In genomic region chr15:68277131-68277604, GRCh38 we compare ENCODE assay signal across 8 cellular contexts. TPM values are rescaled to one million over a fixed set of nuclear protein-coding genes. Genes with fewer than 3 reads are reported as not detected.
DNase-seq lines count a peak whose midpoint lies in the region; ATAC-seq, FAIRE-seq and TF ChIP-seq lines count a peak whose summit lies in the region.

No MANE protein-coding gene starts in this region.

- H3K4me2 ChIP-seq in astrocyte (ENCODE audit: low read length) (peak overlapping the region; percentile 88), skeletal muscle satellite cell (ENCODE audit: low read length) (peak overlapping the region; percentile 89)

- POLR2A ChIA-PET in CD8-positive, alpha-beta T cell (lab: Charles Lee): interaction anchor here (0.6 to 2.6 kb wide), 20 partner anchors 12 to 756 kb away, joined by 3 to 26 read pairs (median 6); partner anchors contain the start of genes C15orf61, CLN6, MAP2K5 and PIAS1

- H3K4me1 ChIP-seq in CD8-positive, alpha-beta T cell (ENCODE audit: insufficient read depth, low read length): peaks cover 43% of the 10 kb centered on the region
- H3K4me1 ChIP-seq in astrocyte (ENCODE audit: insufficient read depth, low read length): peaks cover 45% of the 10 kb centered on the region
- H3K4me1 ChIP-seq in iPS-20b (ENCODE audit: insufficient read depth, low read length): peaks cover 30% of the 10 kb centered on the region
- peaks cover 50% of the 10 kb centered on the region for H3K4me1 ChIP-seq in skeletal muscle satellite cell (ENCODE audit: control insufficient read depth, insufficient read depth, low read length)

- peak overlapping the region; percentile 96 for H2AFZ ChIP-seq in astrocyte (ENCODE audit: low read depth, low read length)

- H4K20me1 ChIP-seq in astrocyte (ENCODE audit: insufficient read depth, low read length): peaks cover 39% of the 10 kb centered on the region

- intact Hi-C loops in CD8-positive, alpha-beta T cell (cut with DNase I, micrococcal nuclease): loop anchor here (1.0 to 10.0 kb wide), 11 partner anchors 48 to 1775 kb away; partner anchors contain the start of genes MAP2K5 (in 2 of the 2), AAGAB (in 1 of the 2), ANP32A (in 1 of the 2) and C15orf61 (in 1 of the 2)

- H3K4me1 Mint-ChIP-seq in CD8-positive, alpha-beta T cell (ENCODE audit: low read depth): peaks cover 54% of the 10 kb centered on the region
- peaks cover 50% of the 10 kb centered on the region for H3K4me1 Mint-ChIP-seq in astrocyte (ENCODE audit: low read depth, unreplicated experiment)

- H3K27me3 ChIP-seq in CD8-positive, alpha-beta T cell (ENCODE audit: insufficient read depth, low read length): no peaks in the 10 kb centered on the region
- H3K27me3 ChIP-seq in astrocyte (ENCODE audit: insufficient read depth, low read length) (no peaks in the 10 kb centered on the region), iPS-20b (ENCODE audit: insufficient read depth, low read length) (no peaks in the 10 kb centered on the region), skeletal muscle satellite cell (ENCODE audit: control insufficient read depth, insufficient read depth, low read length) (no peaks in the 10 kb centered on the region)

- H3K27me3 Mint-ChIP-seq in CD8-positive, alpha-beta T cell (ENCODE audit: low read depth): no peaks in the 10 kb centered on the region
- no peaks in the 10 kb centered on the region for H3K27me3 Mint-ChIP-seq in astrocyte (ENCODE audit: low read depth, unreplicated experiment)

- H3K9ac ChIP-seq in astrocyte (ENCODE audit: low read length) (peak overlapping the region; percentile 94), iPS-20b (ENCODE audit: low read depth, low read length) (peak overlapping the region; percentile 97), skeletal muscle satellite cell (ENCODE audit: low read depth, low read length) (peak overlapping the region; percentile 93)

- TF ChIP-seq CTCF in CD8-positive, alpha-beta T cell (IDR thresholded peaks at IDR 0.05): no peak
- TF ChIP-seq CTCF in astrocyte (IDR thresholded peaks at IDR 0.05; ENCODE audit: insufficient read depth, low read depth, low read length): no peak

- ATAC-seq in CD8-positive, alpha-beta T cell: peak; percentile 6
- peak; percentile 14 for ATAC-seq in GM21390 (IDR thresholded peaks at IDR 0.05; ENCODE audit: unreplicated experiment)
- ATAC-seq in GM21737 (IDR thresholded peaks at IDR 0.05; ENCODE audit: unreplicated experiment): no peak

- no peaks in the 10 kb centered on the region for H3K9me3 ChIP-seq in CD8-positive, alpha-beta T cell (ENCODE audit: low read length)
- H3K9me3 ChIP-seq in astrocyte (ENCODE audit: insufficient read depth, low read depth, low read length) (no peaks in the 10 kb centered on the region), iPS-20b (ENCODE audit: insufficient read depth, low read depth, low read length) (no peaks in the 10 kb centered on the region), skeletal muscle satellite cell (replicated peaks; ENCODE audit: low read length) (no peaks in the 10 kb centered on the region)

- CTCF ChIA-PET in CD8-positive, alpha-beta T cell (lab: Charles Lee): interaction anchor here (1.0 to 2.4 kb wide), 8 partner anchors 17 to 48 kb away, joined by 4 to 12 read pairs (median 5); partner anchors contain the start of gene CLN6

- H3K27ac ChIP-seq in CD8-positive, alpha-beta T cell (ENCODE audit: low read depth, low read length): peak overlapping the region; percentile 92
- peak overlapping the region; percentile 92 for H3K27ac ChIP-seq in astrocyte (ENCODE audit: low read depth, low read length)
- peak overlapping the region; percentile 97 for H3K27ac ChIP-seq in iPS-20b (ENCODE audit: low read length)

- peak overlapping the region; percentile 98 for H3K27ac Mint-ChIP-seq in CD8-positive, alpha-beta T cell
- H3K27ac Mint-ChIP-seq in astrocyte (ENCODE audit: unreplicated experiment): peak overlapping the region; percentile 96

- no peak for FAIRE-seq in astrocyte (lab: Jason Lieb, UNC)

- no peaks in the 10 kb centered on the region for H3K36me3 ChIP-seq in CD8-positive, alpha-beta T cell (ENCODE audit: insufficient read depth, low read length)
- H3K36me3 ChIP-seq in astrocyte (ENCODE audit: insufficient read depth, low read length): no peaks in the 10 kb centered on the region
- peaks cover 2% of the 10 kb centered on the region; the same call in 1 of the 2 replicates for H3K36me3 ChIP-seq in iPS-20b (ENCODE audit: insufficient read depth, low read depth, low read length)
- peaks cover 5% of the 10 kb centered on the region for H3K36me3 ChIP-seq in skeletal muscle satellite cell (ENCODE audit: insufficient read depth, low read length)

- DNase-seq in CD8-positive, alpha-beta T cell: no peak
- peak; percentile 58 for DNase-seq in NCI-H1694 treated with DMSO at 0.1 percent for 48 hours (lab: John Stamatoyannopoulos, UW)
- DNase-seq in astrocyte (ENCODE audit: low read depth): peak; percentile 52
- no peak for DNase-seq in NCI-H2029 treated with DMSO at 0.1 percent for 48 hours (lab: John Stamatoyannopoulos, UW)

- peaks cover 54% of the 10 kb centered on the region for H3K79me2 ChIP-seq in astrocyte (ENCODE audit: insufficient read depth, low read length)

- peaks cover 25% of the 10 kb centered on the region for H3K36me3 Mint-ChIP-seq in CD8-positive, alpha-beta T cell
- peaks cover 4% of the 10 kb centered on the region for H3K36me3 Mint-ChIP-seq in astrocyte (ENCODE audit: low read depth, unreplicated experiment)

- peak overlapping the region; percentile 98 for H3K4me3 Mint-ChIP-seq in CD8-positive, alpha-beta T cell
- peak overlapping the region; percentile 91 for H3K4me3 Mint-ChIP-seq in astrocyte (ENCODE audit: unreplicated experiment)

- H3K4me3 ChIP-seq in CD8-positive, alpha-beta T cell (ENCODE audit: low read depth, low read length): peak overlapping the region; percentile 93
- H3K4me3 ChIP-seq in astrocyte (ENCODE audit: insufficient read depth, low read depth, low read length) (peak overlapping the region; percentile 73), iPS-20b (ENCODE audit: low read length) (peak overlapping the region; percentile 98), skeletal muscle satellite cell (ENCODE audit: low read length) (peak overlapping the region; percentile 88)

- H3K9me3 Mint-ChIP-seq in CD8-positive, alpha-beta T cell: no peaks in the 10 kb centered on the region
- no peaks in the 10 kb centered on the region for H3K9me3 Mint-ChIP-seq in astrocyte (ENCODE audit: unreplicated experiment)

RNA-seq across cellular contexts. Expression of gene FEM1B, which starts 0.4 kb away (rescaled TPM):
- 10 to 100 TPM; 89.7 to 90.6 TPM for total RNA-seq in CD8-positive, alpha-beta T cell
- 38.6 and 49.5 TPM in 2 replicates for total RNA-seq in astrocyte
- total RNA-seq in skeletal muscle satellite cell (2012; rRNA removed): 36.7 and 42.8 TPM in 2 replicates

RNA-seq across cellular contexts. Expression of gene CLN6, which starts 47.6 kb away (rescaled TPM):
- 1 to 10 TPM; 7.6 to 7.9 TPM for total RNA-seq in CD8-positive, alpha-beta T cell
- total RNA-seq in astrocyte: 15.4 and 19.0 TPM in 2 replicates
- total RNA-seq in skeletal muscle satellite cell (2012; rRNA removed): 20.0 and 23.8 TPM in 2 replicates

Comparison
In these comparisons a context has a peak if more than half of its experiments do, and no peak if none do; other contexts are left out.
1. DNase-seq: peak in NCI-H1694 treated with DMSO at 0.1 percent for 48 hours (single experiment) and astrocyte (single experiment); none in CD8-positive, alpha-beta T cell (0 of 7) and NCI-H2029 treated with DMSO at 0.1 percent for 48 hours (single experiment).
2. Peak in every context shown above with its lines, with median percentiles within 50 percentile points of each other: H3K27ac ChIP-seq, H3K4me3 ChIP-seq and H3K9ac ChIP-seq.